ENCODE assay signal across 10 cellular contexts in genomic region chr7:42235734-42236133, GRCh38. TPM values are rescaled to one million over a fixed set of nuclear protein-coding genes. Genes with fewer than 3 reads are reported as not detected.
DNase-seq lines count a peak whose midpoint lies in the region; ATAC-seq and TF ChIP-seq lines count a peak whose summit lies in the region.
"Had no signal": no experiment of that assay in that cellular context is flagged by ENCODE, and none has a peak within 500 bp of the region (broad histone marks: within the 10 kb centered on the region; RNA-seq: fewer than 3 reads in every experiment).

No MANE protein-coding gene starts in this region.

- H3K27ac ChIP-seq in AG04450 (ENCODE audit: low read depth, low read length): peak overlapping the region; percentile 71
- H3K27ac ChIP-seq in dorsolateral prefrontal cortex: peak overlapping the region in 11 of 59 donors; percentile 4 to 82 (median 72)

- TF ChIP-seq CTCF in AG04450 (IDR thresholded peaks at IDR 0.05; ENCODE audit: low read depth, low read length): no peak
- TF ChIP-seq CTCF in dorsolateral prefrontal cortex (IDR thresholded peaks at IDR 0.05 in 54 of 56, conservative IDR thresholded peaks at IDR 0.05 in 2 of 56; ENCODE audit: low read depth in 1 of 56, partially characterized antibody in 56 of 56): no peak

- H3K4me3 Mint-ChIP-seq in IgD-negative memory B cell: peak overlapping the region; percentile 39 to 82 (median 72)
- H3K4me3 Mint-ChIP-seq in naive thymus-derived CD8-positive, alpha-beta T cell: peak overlapping the region; percentile 29 to 73 (median 62)

- CTCF ChIA-PET in AG04450 (lab: Charles Lee): interaction anchor here (1.2 to 1.6 kb wide), 3 partner anchors 11 to 295 kb away, joined by 3 to 10 read pairs (median 5); no protein-coding TSS in a partner anchor

- POLR2A ChIA-PET in AG04450 (lab: Yijun Ruan, JAX): no interaction called here
- POLR2A ChIA-PET in naive thymus-derived CD8-positive, alpha-beta T cell (lab: Charles Lee): no interaction called here

- peaks cover 0 to 9% (median 9%) of the 10 kb centered on the region in 3 donors for H3K4me1 Mint-ChIP-seq in IgD-negative memory B cell
- peaks cover 5 to 19% (median 18%) of the 10 kb centered on the region in 4 donors for H3K4me1 Mint-ChIP-seq in naive thymus-derived CD8-positive, alpha-beta T cell

- H3K27me3 ChIP-seq in AG04450 (ENCODE audit: control insufficient read depth, insufficient read depth, low read length): no peaks in the 10 kb centered on the region
- peaks cover 0 to 34% (median 3%) of the 10 kb centered on the region in 45 donors for H3K27me3 ChIP-seq in dorsolateral prefrontal cortex

- H3K36me3 Mint-ChIP-seq in IgD-negative memory B cell: peaks cover 1% of the 10 kb centered on the region
- H3K36me3 Mint-ChIP-seq in naive thymus-derived CD8-positive, alpha-beta T cell: peaks cover 0 to 2% (median 0%) of the 10 kb centered on the region in 3 donors

- H3K9me3 ChIP-seq in AG04450 (ENCODE audit: control insufficient read depth, insufficient read depth, low read length): no peaks in the 10 kb centered on the region; the same call in 1 of the 2 replicates

- peaks cover 32% of the 10 kb centered on the region for H3K27me3 Mint-ChIP-seq in IgD-negative memory B cell
- H3K27me3 Mint-ChIP-seq in naive thymus-derived CD8-positive, alpha-beta T cell: peaks cover 39 to 75% (median 45%) of the 10 kb centered on the region in 5 donors

- intact Hi-C loops in dorsolateral prefrontal cortex (cut with DNase I): no loop called here

- no peak overlapping the region for H3K27ac Mint-ChIP-seq in IgD-negative memory B cell
- H3K27ac Mint-ChIP-seq in naive thymus-derived CD8-positive, alpha-beta T cell: no peak overlapping the region

- no peaks in the 10 kb centered on the region for H3K9me3 Mint-ChIP-seq in IgD-negative memory B cell
- H3K9me3 Mint-ChIP-seq in naive thymus-derived CD8-positive, alpha-beta T cell: peaks cover 0 to 1% (median 0%) of the 10 kb centered on the region in 9 donors

- ATAC-seq in naive thymus-derived CD8-positive, alpha-beta T cell: no peak
- ATAC-seq in HG03457 (IDR thresholded peaks at IDR 0.05; ENCODE audit: unreplicated experiment) (no peak), GM21576 (IDR thresholded peaks at IDR 0.05; ENCODE audit: unreplicated experiment) (no peak), GM19467 (IDR thresholded peaks at IDR 0.05; ENCODE audit: unreplicated experiment) (no peak)

- H3K4me3 ChIP-seq in AG04450 (ENCODE audit: low read depth, low read length) (peak overlapping the region; percentile 87), dorsolateral prefrontal cortex (peak overlapping the region; percentile 41 to 85 (median 74))

- no peak for DNase-seq in AG04450 (ENCODE audit: low read depth, low spot score)
- DNase-seq in dorsolateral prefrontal cortex: no peak
- DNase-seq in naive thymus-derived CD8-positive, alpha-beta T cell: no peak
- DNase-seq in LoVo (ENCODE audit: low spot score): no peak
- DNase-seq: cortex of kidney, NCI-H2029 treated with DMSO at 0.1 percent for 48 hours had no signal

RNA-seq across cellular contexts. Expression of gene GLI3, which starts 1.3 kb away (rescaled TPM):
- polyA plus RNA-seq in AG04450 (2011; rRNA removed) (6.0 and 7.2 TPM in 2 replicates), IgD-negative memory B cell (not detected)
- 16.7 and 17.4 TPM in 2 replicates for polyA minus RNA-seq in AG04450 (2011; rRNA and poly(A)+ RNA removed)
- 10 to 100 TPM in 118 of 120 experiments, 1 to 10 TPM in 2; 9.6 to 44.2 (median 16.2) TPM for total RNA-seq in dorsolateral prefrontal cortex
- total RNA-seq in naive thymus-derived CD8-positive, alpha-beta T cell: not detected
- not detected for polyA plus RNA-seq in naive thymus-derived CD8-positive, alpha-beta T cell
